1 cellular context compared by ENCODE assay signal in the genomic region with DNA sequence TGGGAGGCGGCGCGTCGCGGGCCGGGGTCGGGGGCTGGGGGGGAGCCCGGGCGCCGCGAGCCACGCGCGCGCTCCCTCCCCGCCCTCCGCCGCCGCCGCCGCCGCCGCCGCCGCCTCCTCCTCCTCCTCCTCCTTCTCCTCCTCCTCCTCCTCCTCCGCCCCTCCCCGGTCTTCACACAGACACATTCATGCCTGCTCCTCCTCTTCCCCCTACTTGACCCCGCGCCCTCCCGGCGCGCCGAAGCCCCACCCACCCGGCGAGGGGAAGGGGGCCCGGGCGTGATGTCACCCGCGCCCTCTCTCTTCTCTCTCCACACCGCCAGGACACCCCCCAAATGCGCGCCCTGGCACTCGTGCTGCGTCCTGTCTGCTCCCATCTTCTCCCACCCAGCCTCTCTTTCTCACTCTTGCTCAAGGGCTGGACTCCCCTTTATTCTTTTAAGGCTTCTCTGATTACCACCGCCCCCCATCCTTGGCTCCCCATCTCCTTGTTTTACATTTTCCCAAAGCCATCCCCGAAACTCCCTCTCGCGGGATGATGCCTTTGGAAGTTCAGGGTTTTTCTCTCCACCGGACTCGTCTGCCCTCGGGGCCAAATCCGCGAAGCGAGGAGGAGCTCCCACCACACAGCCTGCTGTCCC.
TF ChIP-seq lines count a peak whose summit lies in the region.

No MANE protein-coding gene starts in this region.

TF ChIP-seq in HepG2, 621 proteins besides CTCF, POLR2A, EP300 and RAD21 (continued from another document):
- TF ChIP-seq, protein P1, sequence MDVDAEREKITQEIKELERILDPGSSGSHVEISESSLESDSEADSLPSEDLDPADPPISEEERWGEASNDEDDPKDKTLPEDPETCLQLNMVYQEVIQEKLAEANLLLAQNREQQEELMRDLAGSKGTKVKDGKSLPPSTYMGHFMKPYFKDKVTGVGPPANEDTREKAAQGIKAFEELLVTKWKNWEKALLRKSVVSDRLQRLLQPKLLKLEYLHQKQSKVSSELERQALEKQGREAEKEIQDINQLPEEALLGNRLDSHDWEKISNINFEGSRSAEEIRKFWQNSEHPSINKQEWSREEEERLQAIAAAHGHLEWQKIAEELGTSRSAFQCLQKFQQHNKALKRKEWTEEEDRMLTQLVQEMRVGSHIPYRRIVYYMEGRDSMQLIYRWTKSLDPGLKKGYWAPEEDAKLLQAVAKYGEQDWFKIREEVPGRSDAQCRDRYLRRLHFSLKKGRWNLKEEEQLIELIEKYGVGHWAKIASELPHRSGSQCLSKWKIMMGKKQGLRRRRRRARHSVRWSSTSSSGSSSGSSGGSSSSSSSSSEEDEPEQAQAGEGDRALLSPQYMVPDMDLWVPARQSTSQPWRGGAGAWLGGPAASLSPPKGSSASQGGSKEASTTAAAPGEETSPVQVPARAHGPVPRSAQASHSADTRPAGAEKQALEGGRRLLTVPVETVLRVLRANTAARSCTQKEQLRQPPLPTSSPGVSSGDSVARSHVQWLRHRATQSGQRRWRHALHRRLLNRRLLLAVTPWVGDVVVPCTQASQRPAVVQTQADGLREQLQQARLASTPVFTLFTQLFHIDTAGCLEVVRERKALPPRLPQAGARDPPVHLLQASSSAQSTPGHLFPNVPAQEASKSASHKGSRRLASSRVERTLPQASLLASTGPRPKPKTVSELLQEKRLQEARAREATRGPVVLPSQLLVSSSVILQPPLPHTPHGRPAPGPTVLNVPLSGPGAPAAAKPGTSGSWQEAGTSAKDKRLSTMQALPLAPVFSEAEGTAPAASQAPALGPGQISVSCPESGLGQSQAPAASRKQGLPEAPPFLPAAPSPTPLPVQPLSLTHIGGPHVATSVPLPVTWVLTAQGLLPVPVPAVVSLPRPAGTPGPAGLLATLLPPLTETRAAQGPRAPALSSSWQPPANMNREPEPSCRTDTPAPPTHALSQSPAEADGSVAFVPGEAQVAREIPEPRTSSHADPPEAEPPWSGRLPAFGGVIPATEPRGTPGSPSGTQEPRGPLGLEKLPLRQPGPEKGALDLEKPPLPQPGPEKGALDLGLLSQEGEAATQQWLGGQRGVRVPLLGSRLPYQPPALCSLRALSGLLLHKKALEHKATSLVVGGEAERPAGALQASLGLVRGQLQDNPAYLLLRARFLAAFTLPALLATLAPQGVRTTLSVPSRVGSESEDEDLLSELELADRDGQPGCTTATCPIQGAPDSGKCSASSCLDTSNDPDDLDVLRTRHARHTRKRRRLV (CRISPR knock-in tag; IDR thresholded peaks at IDR 0.05) = no peak
- TF ChIP-seq ZFP1 (CRISPR knock-in tag; IDR thresholded peaks at IDR 0.05) (no peak), ZNF574 (CRISPR knock-in tag; IDR thresholded peaks at IDR 0.05) (no peak)
- TF ChIP-seq, protein P2, sequence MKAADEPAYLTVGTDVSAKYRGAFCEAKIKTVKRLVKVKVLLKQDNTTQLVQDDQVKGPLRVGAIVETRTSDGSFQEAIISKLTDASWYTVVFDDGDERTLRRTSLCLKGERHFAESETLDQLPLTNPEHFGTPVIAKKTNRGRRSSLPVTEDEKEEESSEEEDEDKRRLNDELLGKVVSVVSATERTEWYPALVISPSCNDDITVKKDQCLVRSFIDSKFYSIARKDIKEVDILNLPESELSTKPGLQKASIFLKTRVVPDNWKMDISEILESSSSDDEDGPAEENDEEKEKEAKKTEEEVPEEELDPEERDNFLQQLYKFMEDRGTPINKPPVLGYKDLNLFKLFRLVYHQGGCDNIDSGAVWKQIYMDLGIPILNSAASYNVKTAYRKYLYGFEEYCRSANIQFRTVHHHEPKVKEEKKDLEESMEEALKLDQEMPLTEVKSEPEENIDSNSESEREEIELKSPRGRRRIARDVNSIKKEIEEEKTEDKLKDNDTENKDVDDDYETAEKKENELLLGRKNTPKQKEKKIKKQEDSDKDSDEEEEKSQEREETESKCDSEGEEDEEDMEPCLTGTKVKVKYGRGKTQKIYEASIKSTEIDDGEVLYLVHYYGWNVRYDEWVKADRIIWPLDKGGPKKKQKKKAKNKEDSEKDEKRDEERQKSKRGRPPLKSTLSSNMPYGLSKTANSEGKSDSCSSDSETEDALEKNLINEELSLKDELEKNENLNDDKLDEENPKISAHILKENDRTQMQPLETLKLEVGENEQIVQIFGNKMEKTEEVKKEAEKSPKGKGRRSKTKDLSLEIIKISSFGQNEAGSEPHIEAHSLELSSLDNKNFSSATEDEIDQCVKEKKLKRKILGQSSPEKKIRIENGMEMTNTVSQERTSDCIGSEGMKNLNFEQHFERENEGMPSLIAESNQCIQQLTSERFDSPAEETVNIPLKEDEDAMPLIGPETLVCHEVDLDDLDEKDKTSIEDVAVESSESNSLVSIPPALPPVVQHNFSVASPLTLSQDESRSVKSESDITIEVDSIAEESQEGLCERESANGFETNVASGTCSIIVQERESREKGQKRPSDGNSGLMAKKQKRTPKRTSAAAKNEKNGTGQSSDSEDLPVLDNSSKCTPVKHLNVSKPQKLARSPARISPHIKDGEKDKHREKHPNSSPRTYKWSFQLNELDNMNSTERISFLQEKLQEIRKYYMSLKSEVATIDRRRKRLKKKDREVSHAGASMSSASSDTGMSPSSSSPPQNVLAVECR (CRISPR knock-in tag; IDR thresholded peaks at IDR 0.05; ENCODE audit: borderline replicate concordance) = no peak
